Comparison of ENCODE assay signal across 20 cellular contexts in the genomic region with DNA sequence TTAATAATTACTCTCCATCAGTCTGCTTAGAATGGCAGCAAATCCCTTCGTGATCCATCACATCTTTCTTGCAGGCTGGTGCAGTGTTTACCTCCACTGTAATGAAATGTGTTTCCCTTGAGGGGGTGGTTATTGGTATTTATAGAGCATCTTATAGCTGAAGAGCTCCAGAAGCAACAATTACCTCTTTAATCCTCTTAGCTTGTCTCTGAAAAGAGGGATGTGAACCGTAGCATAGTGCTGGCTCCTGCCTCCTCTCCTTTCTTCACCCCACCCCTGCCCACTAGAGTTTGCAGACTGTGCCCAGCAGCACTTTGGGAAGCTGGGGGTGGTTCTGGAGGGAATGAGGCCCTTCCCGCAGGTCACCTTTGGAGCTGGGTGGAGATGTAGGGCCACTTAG.
DNase-seq lines count a peak whose midpoint lies in the region; ATAC-seq and TF ChIP-seq lines count a peak whose summit lies in the region.
"Had no signal": no experiment of that assay in that cellular context is flagged by ENCODE, and none has a peak within 500 bp of the region (broad histone marks: within the 10 kb centered on the region; RNA-seq: fewer than 3 reads in every experiment).

No MANE protein-coding gene starts in this region.

- no peaks in the 10 kb centered on the region for H3K27me3 Mint-ChIP-seq in brain
- no peaks in the 10 kb centered on the region for H3K27me3 Mint-ChIP-seq in stimulated activated naive B cell treated with anti-CD40 and anti-IgM and Interleukin-4, amounts not matched to agents 10 μg/mL and 1 μg/mL and 100 μg/mL, for 72 hours
- no peaks in the 10 kb centered on the region for H3K27me3 Mint-ChIP-seq in T-cell
- H3K27me3 Mint-ChIP-seq: activated CD4-positive, alpha-beta T cell treated with anti-CD3 and anti-CD28 coated beads, Interleukin-2, amount 10 ng/mL, durations not matched to agents 7 days and 5 days; activated naive CD8-positive, alpha-beta T cell treated with anti-CD3 and anti-CD28 coated beads, Interleukin-2, amount 50 U/mL, for 24 hours; stimulated activated naive CD8-positive, alpha-beta T cell treated with anti-CD3 and anti-CD28 coated beads, Interleukin-15, amount 100 ng/mL, for 72 hours; type B pancreatic cell had no signal

- ATAC-seq in stimulated activated naive B cell treated with anti-CD40 and anti-IgM and Interleukin-4, amounts not matched to agents 10 μg/mL and 1 μg/mL and 100 μg/mL, for 72 hours (replicated peaks) = peak in 1 of 2 donors; percentile 10
- ATAC-seq in T-cell (replicated peaks in 1 of 4) (no peak), GM19328 (IDR thresholded peaks at IDR 0.05; ENCODE audit: unreplicated experiment) (no peak)
- ATAC-seq: activated naive CD8-positive, alpha-beta T cell treated with anti-CD3 and anti-CD28 coated beads, Interleukin-2, amount 50 U/mL, for 24 hours; body of pancreas; mucosa of descending colon; stimulated activated naive CD8-positive, alpha-beta T cell treated with anti-CD3 and anti-CD28 coated beads, Interleukin-15, amount 100 ng/mL, for 72 hours had no signal

- H3K36me3 Mint-ChIP-seq in brain (peaks cover 15% of the 10 kb centered on the region), T-cell (peaks cover 9% of the 10 kb centered on the region)
- peaks cover 11 to 35% of the 10 kb centered on the region in 2 donors for H3K36me3 Mint-ChIP-seq in stimulated activated naive B cell treated with anti-CD40 and anti-IgM and Interleukin-4, amounts not matched to agents 10 μg/mL and 1 μg/mL and 100 μg/mL, for 72 hours

- CTCF ChIA-PET in T-cell (lab: Charles Lee) = interaction anchor here in 1 of 2 donors (1.1 kb wide), 1 partner anchor 174 kb away, joined by 3 read pairs; no protein-coding TSS in a partner anchor

- POLR2A ChIA-PET in T-cell (lab: Charles Lee) = no interaction called here

- DNase-seq in NCI-H1417 (lab: John Stamatoyannopoulos, UW) = peak in 2 of 3 experiments; percentile 20 to 80
- no peak for DNase-seq in NCI-H1417 treated with DMSO at 0.1 percent for 48 hours (lab: John Stamatoyannopoulos, UW)
- peak; percentile 64 for DNase-seq in NCI-H2227 (lab: John Stamatoyannopoulos, UW; ENCODE audit: unreplicated experiment)
- no peak for DNase-seq in stimulated activated naive B cell treated with anti-CD40 and anti-IgM and Interleukin-4, amounts not matched to agents 10 μg/mL and 1 μg/mL and 100 μg/mL, for 72 hours
- no peak for DNase-seq in T-cell
- no peak for DNase-seq in retina
- DNase-seq: activated CD4-positive, alpha-beta T cell treated with anti-CD3 and anti-CD28 coated beads, Interleukin-2, amount 10 ng/mL, durations not matched to agents 7 days and 5 days; activated CD8-positive, alpha-beta memory T cell treated with anti-CD3 and anti-CD28 coated beads, Interleukin-2, amount 50 U/mL, for 4 hours; activated effector memory CD4-positive, alpha-beta T cell treated with anti-CD3 and anti-CD28 coated beads, Interleukin-2, amount 50 U/mL, for 16 hours; activated naive CD8-positive, alpha-beta T cell treated with anti-CD3 and anti-CD28 coated beads, Interleukin-2, amount 50 U/mL, for 24 hours; body of pancreas; Caco-2; head of caudate nucleus; mucosa of descending colon; NCI-H2029; stimulated activated CD4-positive, alpha-beta T cell treated with anti-CD3 and anti-CD28 coated beads, Interleukin-4, amount 100 ng/mL, for 1 hour; stimulated activated naive CD8-positive, alpha-beta T cell treated with anti-CD3 and anti-CD28 coated beads, Interleukin-15, amount 100 ng/mL, for 72 hours had no signal

- H3K9me3 Mint-ChIP-seq in brain (peaks cover 0 to 3% (median 0%) of the 10 kb centered on the region in 5 experiments), T-cell (peaks cover 0 to 3% (median 0%) of the 10 kb centered on the region in 3 donors)
- H3K9me3 Mint-ChIP-seq in stimulated activated naive B cell treated with anti-CD40 and anti-IgM and Interleukin-4, amounts not matched to agents 10 μg/mL and 1 μg/mL and 100 μg/mL, for 72 hours = peaks cover 4 to 6% of the 10 kb centered on the region in 2 donors
- H3K9me3 Mint-ChIP-seq: activated CD4-positive, alpha-beta T cell treated with anti-CD3 and anti-CD28 coated beads, Interleukin-2, amount 10 ng/mL, durations not matched to agents 7 days and 5 days; activated naive CD8-positive, alpha-beta T cell treated with anti-CD3 and anti-CD28 coated beads, Interleukin-2, amount 50 U/mL, for 24 hours; type B pancreatic cell had no signal

- H3K4me1 Mint-ChIP-seq in brain (peaks cover 62% of the 10 kb centered on the region), T-cell (peaks cover 34 to 43% (median 36%) of the 10 kb centered on the region in 3 donors)
- H3K4me1 Mint-ChIP-seq in stimulated activated naive B cell treated with anti-CD40 and anti-IgM and Interleukin-4, amounts not matched to agents 10 μg/mL and 1 μg/mL and 100 μg/mL, for 72 hours = peaks cover 51 to 85% of the 10 kb centered on the region in 2 donors

- no peak for TF ChIP-seq CTCF in brain (conservative IDR thresholded peaks at IDR 0.05)

- H3K27ac Mint-ChIP-seq in brain (peak overlapping the region in 4 of 5 experiments; percentile 14 to 82 (median 80)), T-cell (no peak overlapping the region)
- H3K27ac Mint-ChIP-seq in stimulated activated naive B cell treated with anti-CD40 and anti-IgM and Interleukin-4, amounts not matched to agents 10 μg/mL and 1 μg/mL and 100 μg/mL, for 72 hours = peak overlapping the region; percentile 57
- H3K27ac Mint-ChIP-seq: activated CD4-positive, alpha-beta T cell treated with anti-CD3 and anti-CD28 coated beads, Interleukin-2, amount 10 ng/mL, durations not matched to agents 7 days and 5 days; activated naive CD8-positive, alpha-beta T cell treated with anti-CD3 and anti-CD28 coated beads, Interleukin-2, amount 50 U/mL, for 24 hours; stimulated activated naive CD8-positive, alpha-beta T cell treated with anti-CD3 and anti-CD28 coated beads, Interleukin-15, amount 100 ng/mL, for 72 hours; type B pancreatic cell had no signal

- H3K4me3 Mint-ChIP-seq in brain = peak overlapping the region in 2 of 5 experiments; percentile 14
- H3K4me3 Mint-ChIP-seq in stimulated activated naive B cell treated with anti-CD40 and anti-IgM and Interleukin-4, amounts not matched to agents 10 μg/mL and 1 μg/mL and 100 μg/mL, for 72 hours = peak overlapping the region; percentile 65 to 75
- no peak overlapping the region for H3K4me3 Mint-ChIP-seq in T-cell
- H3K4me3 Mint-ChIP-seq: activated CD4-positive, alpha-beta T cell treated with anti-CD3 and anti-CD28 coated beads, Interleukin-2, amount 10 ng/mL, durations not matched to agents 7 days and 5 days; activated naive CD8-positive, alpha-beta T cell treated with anti-CD3 and anti-CD28 coated beads, Interleukin-2, amount 50 U/mL, for 24 hours; stimulated activated naive CD8-positive, alpha-beta T cell treated with anti-CD3 and anti-CD28 coated beads, Interleukin-15, amount 100 ng/mL, for 72 hours had no signal

Comparison
In these comparisons a context has a peak if more than half of its experiments do, and no peak if none do; other contexts are left out.
1. DNase-seq: peak in NCI-H1417 (2 of 3) and NCI-H2227 (single experiment); none in NCI-H1417 treated with DMSO at 0.1 percent for 48 hours (single experiment), stimulated activated naive B cell treated with anti-CD40 and anti-IgM and Interleukin-4, amounts not matched to agents 10 μg/mL and 1 μg/mL and 100 μg/mL, for 72 hours (single experiment), T-cell (0 of 34) and retina (single experiment).
2. H3K27ac Mint-ChIP-seq: peak in brain (4 of 5) and stimulated activated naive B cell treated with anti-CD40 and anti-IgM and Interleukin-4, amounts not matched to agents 10 μg/mL and 1 μg/mL and 100 μg/mL, for 72 hours (single experiment); none in T-cell (0 of 2).
3. H3K4me3 Mint-ChIP-seq: peak in stimulated activated naive B cell treated with anti-CD40 and anti-IgM and Interleukin-4, amounts not matched to agents 10 μg/mL and 1 μg/mL and 100 μg/mL, for 72 hours (2 of 2); none in T-cell (0 of 3).